In genomic region chr2:71599038-71599437, GRCh38 we compare ENCODE assay signal across 22 cellular contexts.
"Had no signal": no experiment of that assay in that cellular context is flagged by ENCODE, and none has a peak within 500 bp of the region (broad histone marks: within the 10 kb centered on the region; RNA-seq: fewer than 3 reads in every experiment).

No MANE protein-coding gene starts in this region.

- H3K27ac ChIP-seq: left lung, lower lobe of right lung, ovary, right atrium auricular region, right lobe of liver, tibial nerve, uterus had no signal

- DNase-seq: hypothalamus; immature natural killer cell; left colon; lower lobe of right lung; mammary epithelial cell; mesenchymal stem cell; naive thymus-derived CD8-positive, alpha-beta T cell; ovary; right lobe of liver; stimulated activated CD4-positive, alpha-beta T cell treated with anti-CD3 and anti-CD28 coated beads, Interleukin-1b, Interleukin-23, amount 100 ng/mL, for 48 hours; stimulated activated CD4-positive, alpha-beta T cell treated with anti-CD3 and anti-CD28 coated beads, Interleukin-2, amount 100 ng/mL, for 48 hours; stimulated activated CD4-positive, alpha-beta T cell treated with anti-CD3 and anti-CD28 coated beads, Interleukin-4, amount 100 ng/mL, for 4 hours; stimulated activated CD8-positive, alpha-beta memory T cell treated with anti-CD3 and anti-CD28 coated beads, Interleukin-4, amount 100 ng/mL, for 48 hours; stimulated activated naive CD4-positive, alpha-beta T cell treated with Interleukin-2 at 50 U/mL for 16 hours; stimulated activated naive CD8-positive, alpha-beta T cell treated with anti-CD3 and anti-CD28 coated beads, Interleukin-15, amount 100 ng/mL, for 72 hours; substantia nigra; uterus had no signal

- H3K27me3 ChIP-seq: left lung, ovary, right atrium auricular region, right lobe of liver, tibial nerve, uterus had no signal

- ATAC-seq: left colon; left lung; lower lobe of right lung; naive thymus-derived CD8-positive, alpha-beta T cell; right lobe of liver; stimulated activated memory B cell treated with anti-CD40 and anti-IgM and Interleukin-4, amounts not matched to agents 10 μg/mL and 1 μg/mL and 100 μg/mL, for 72 hours; stimulated activated naive CD8-positive, alpha-beta T cell treated with anti-CD3 and anti-CD28 coated beads, Interleukin-15, amount 100 ng/mL, for 72 hours had no signal

- H3K4me1 ChIP-seq: right lobe of liver, uterus had no signal

- H3K9me3 ChIP-seq: left lung, lower lobe of right lung, ovary, right atrium auricular region, right lobe of liver, tibial nerve, uterus had no signal

- H3K4me3 ChIP-seq: left lung, lower lobe of right lung, ovary, right atrium auricular region, right lobe of liver, smooth muscle cell, tibial nerve, uterus had no signal

- H3K4me2 ChIP-seq: smooth muscle cell had no signal

- H3K36me3 ChIP-seq: ovary, right lobe of liver, tibial nerve, uterus had no signal
